In the genomic region with DNA sequence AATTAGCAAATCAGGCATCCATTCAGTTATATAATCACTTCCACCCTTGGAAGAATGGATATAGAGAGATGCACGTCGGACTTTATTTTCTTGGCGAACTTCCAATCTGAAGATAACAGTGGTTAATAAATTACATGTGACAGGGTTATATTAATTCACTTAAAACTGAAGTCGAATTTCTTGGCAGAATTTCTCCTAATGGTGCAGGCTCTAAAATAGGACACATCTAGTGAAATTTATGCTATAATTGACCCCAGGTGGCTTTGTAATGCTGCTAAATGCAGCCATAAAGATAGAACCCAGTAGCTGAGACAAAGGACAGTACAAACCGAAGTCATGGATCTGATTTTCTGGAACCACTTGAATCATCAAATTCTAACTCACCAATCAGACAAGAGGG, we compare ENCODE assay signal across 24 cellular contexts. TPM values are rescaled to one million over a fixed set of nuclear protein-coding genes. Genes with fewer than 3 reads are reported as not detected.
"Had no signal": no experiment of that assay in that cellular context is flagged by ENCODE, and none has a peak within 500 bp of the region (broad histone marks: within the 10 kb centered on the region; RNA-seq: fewer than 3 reads in every experiment).

No MANE protein-coding gene starts in this region.

- H3K9me3 Mint-ChIP-seq: activated CD4-positive, alpha-beta memory T cell treated with anti-CD3 and anti-CD28 coated beads, Interleukin-2, amount 10 ng/mL, durations not matched to agents 7 days and 5 days; activated T-cell treated with anti-CD3 and anti-CD28 coated beads, Interleukin-2, amount 50 U/mL, for 4 hours had no signal

- ATAC-seq: activated T-cell treated with anti-CD3 and anti-CD28 coated beads, Interleukin-2, amount 50 U/mL, for 4 hours; left lung; sciatic nerve; upper lobe of right lung; WTC11 had no signal

- H3K27ac ChIP-seq: adrenal gland, dorsolateral prefrontal cortex, hepatocyte, left lung, ovary, thoracic aorta, upper lobe of right lung had no signal

- H3K4me3 ChIP-seq: adrenal gland, dorsolateral prefrontal cortex, hepatocyte, left lung, ovary, thoracic aorta, upper lobe of right lung had no signal

- DNase-seq: activated CD4-positive, alpha-beta memory T cell treated with anti-CD3 and anti-CD28 coated beads, Interleukin-2, amount 10 ng/mL, durations not matched to agents 7 days and 5 days; activated CD4-positive, alpha-beta T cell treated with anti-CD3 and anti-CD28 coated beads for 4 hours; activated effector memory CD4-positive, alpha-beta T cell treated with Interleukin-2 at 50 U/mL for 16 hours; activated naive CD4-positive, alpha-beta T cell treated with anti-CD3 and anti-CD28 coated beads, Interleukin-2, amount 50 U/mL, for 16 hours; activated T-cell treated with anti-CD3 and anti-CD28 coated beads, Interleukin-2, amount 50 U/mL, for 4 hours; adrenal gland; dorsolateral prefrontal cortex; endodermal cell; erythroblast; islet precursor cell; left lung; mammary epithelial cell; naive B cell; ovary; stimulated activated CD4-positive, alpha-beta T cell treated with anti-CD3 and anti-CD28 coated beads, Interleukin-12 subunit alpha, Interleukin-12 subunit beta, amount 100 ng/mL, for 4 hours; stimulated activated CD4-positive, alpha-beta T cell treated with anti-CD3 and anti-CD28 coated beads, Interleukin-2, amount 100 ng/mL, for 24 hours; upper lobe of right lung had no signal

- H3K36me3 Mint-ChIP-seq: WTC11 had no signal

- H3K27ac Mint-ChIP-seq: activated CD4-positive, alpha-beta memory T cell treated with anti-CD3 and anti-CD28 coated beads, Interleukin-2, amount 10 ng/mL, durations not matched to agents 7 days and 5 days; endodermal cell; naive B cell; WTC11 had no signal

RNA-seq across cellular contexts. Expression of gene SLC10A4, which starts 20.8 kb away (rescaled TPM):
- total RNA-seq: activated CD4-positive, alpha-beta memory T cell treated with anti-CD3 and anti-CD28 coated beads, Interleukin-2, amount 10 ng/mL, durations not matched to agents 7 days and 5 days; activated T-cell treated with anti-CD3 and anti-CD28 coated beads, Interleukin-2, amount 50 U/mL, for 4 hours; mononuclear cell; pulmonary artery endothelial cell; sciatic nerve had no signal

RNA-seq across cellular contexts. Expression of gene ZAR1, which starts 27.7 kb away (rescaled TPM):
- total RNA-seq: activated CD4-positive, alpha-beta memory T cell treated with anti-CD3 and anti-CD28 coated beads, Interleukin-2, amount 10 ng/mL, durations not matched to agents 7 days and 5 days; activated T-cell treated with anti-CD3 and anti-CD28 coated beads, Interleukin-2, amount 50 U/mL, for 4 hours; adrenal gland; glomerular endothelial cell; hepatocyte; mammary epithelial cell; mononuclear cell; ovary; pulmonary artery endothelial cell; sciatic nerve had no signal
